In genomic region chr18:58186258-58186948, GRCh38 we compare ENCODE assay signal across 11 cellular contexts.
DNase-seq lines count a peak whose midpoint lies in the region; ATAC-seq, FAIRE-seq and TF ChIP-seq lines count a peak whose summit lies in the region.
"Had no signal": no experiment of that assay in that cellular context is flagged by ENCODE, and none has a peak within 500 bp of the region (broad histone marks: within the 10 kb centered on the region; RNA-seq: fewer than 3 reads in every experiment).

No MANE protein-coding gene starts in this region.

- no peaks in the 10 kb centered on the region for H3K27me3 ChIP-seq in pancreas

- peak; percentile 72 for DNase-seq in DMS79 treated with DMSO at 0.1 percent for 48 hours (lab: John Stamatoyannopoulos, UW)
- peak; percentile 19 for DNase-seq in NCI-H510A (lab: John Stamatoyannopoulos, UW)
- DNase-seq in epithelial cell of esophagus (ENCODE audit: low read depth), result peak; percentile 98
- peak in 4 of 6 donors; percentile 42 to 67 (median 46) for DNase-seq in pancreas
- no peak for DNase-seq in NCI-H1105 (lab: John Stamatoyannopoulos, UW)
- DNase-seq in D341Med (ENCODE audit: low spot score), result no peak
- DNase-seq in activated CD8-positive, alpha-beta memory T cell treated with anti-CD3 and anti-CD28 coated beads for 24 hours, result no peak
- DNase-seq: activated naive CD8-positive, alpha-beta T cell treated with anti-CD3 and anti-CD28 coated beads, Interleukin-2, amount 10 ng/mL, durations not matched to agents 7 days and 5 days had no signal

- peak overlapping the region in 2 of 4 donors; percentile 45 to 56 for H3K27ac ChIP-seq in pancreas
- H3K27ac ChIP-seq: SK-N-MC had no signal

- no peak for FAIRE-seq in pancreas (lab: Jason Lieb, UNC)
- FAIRE-seq: GM12878 had no signal

- H3K4me3 ChIP-seq in epithelial cell of esophagus (ENCODE audit: low read length), result no peak overlapping the region
- H3K4me3 ChIP-seq in pancreas, result no peak overlapping the region
- H3K4me3 ChIP-seq: GM12878, SK-N-MC had no signal

- no peak for TF ChIP-seq CTCF in epithelial cell of esophagus (IDR thresholded peaks at IDR 0.05; ENCODE audit: insufficient read depth, low read depth, low read length, missing control alignments)
- no peak for TF ChIP-seq CTCF in pancreas (IDR thresholded peaks at IDR 0.05)

- ATAC-seq in pancreas (peak; percentile 57 to 94 (median 82)), GM19463 (IDR thresholded peaks at IDR 0.05; ENCODE audit: unreplicated experiment) (no peak)
- ATAC-seq: GM12878 had no signal

- H3K9me3 ChIP-seq in pancreas, result no peaks in the 10 kb centered on the region

- peaks cover 14 to 17% (median 14%) of the 10 kb centered on the region in 3 donors for H3K4me1 ChIP-seq in pancreas

- no peaks in the 10 kb centered on the region for H3K36me3 ChIP-seq in pancreas

- intact Hi-C loops in pancreas (cut with DNase I), result loop anchor here in 1 of 3 donors (10.0 kb wide), 1 partner anchor 138 kb away; no protein-coding TSS in a partner anchor

- WGBS in pancreas, 2 donors, result 27 to 35% methylated on average over 6 of the region's 6 CpGs

Comparison
In these comparisons a context has a peak if more than half of its experiments do, and no peak if none do; other contexts are left out.
1. DNase-seq: peak in DMS79 treated with DMSO at 0.1 percent for 48 hours (single experiment), NCI-H510A (single experiment), epithelial cell of esophagus (single experiment) and pancreas (4 of 6); none in NCI-H1105 (single experiment), D341Med (single experiment) and activated CD8-positive, alpha-beta memory T cell treated with anti-CD3 and anti-CD28 coated beads for 24 hours (single experiment).